ENCODE assay signal across 1 cellular context in the genomic region with DNA sequence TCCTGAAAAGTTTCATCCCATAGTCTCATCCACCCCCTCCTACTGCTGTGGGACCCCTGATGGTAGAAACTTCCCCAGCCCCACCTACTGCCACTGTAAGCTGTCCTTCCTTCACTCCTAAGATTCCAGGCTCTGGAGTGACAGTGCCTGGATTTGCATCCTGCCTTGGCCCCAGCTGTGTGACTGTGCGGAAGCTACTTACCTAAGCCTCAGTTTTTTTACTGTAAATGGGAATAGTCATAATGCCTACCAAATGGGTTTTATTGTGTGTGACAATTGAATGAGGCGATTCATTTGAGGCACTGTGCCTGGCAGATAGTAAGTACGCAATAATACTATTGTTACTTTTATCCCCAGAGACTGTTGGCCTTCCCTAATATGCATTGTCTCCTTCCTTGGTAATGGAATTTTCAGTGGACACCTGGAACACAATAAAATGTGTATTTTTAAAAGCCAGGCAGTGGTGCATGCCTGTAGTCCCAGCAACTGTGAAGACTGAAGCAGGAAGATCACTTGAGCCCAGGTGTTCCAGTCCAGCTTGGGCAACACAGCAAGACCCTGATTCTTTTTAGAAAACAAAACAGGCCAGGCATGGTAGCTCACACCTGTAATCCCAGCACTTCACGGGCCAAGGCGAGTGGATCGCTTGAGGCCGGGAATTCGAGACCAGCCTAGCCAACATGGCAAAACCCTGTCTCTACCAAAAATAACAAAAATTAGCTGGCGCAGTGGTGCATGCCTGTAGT.
TF ChIP-seq lines count a peak whose summit lies in the region.

No MANE protein-coding gene starts in this region.

TF ChIP-seq in IMR-90, 13 proteins besides CTCF, POLR2A, EP300 and RAD21:
- TF ChIP-seq FOS (IDR thresholded peaks at IDR 0.05; ENCODE audit: low read depth, low read length) (no peak), RCOR1 (IDR thresholded peaks at IDR 0.05; ENCODE audit: insufficient replicate concordance, low read length) (no peak), CEBPB (IDR thresholded peaks at IDR 0.05; ENCODE audit: low read depth, low read length) (no peak), SMC3 (IDR thresholded peaks at IDR 0.05; ENCODE audit: low read depth, low read length) (no peak), CHD1 (IDR thresholded peaks at IDR 0.05; ENCODE audit: low read depth, low read length) (no peak)
